In the genomic region with DNA sequence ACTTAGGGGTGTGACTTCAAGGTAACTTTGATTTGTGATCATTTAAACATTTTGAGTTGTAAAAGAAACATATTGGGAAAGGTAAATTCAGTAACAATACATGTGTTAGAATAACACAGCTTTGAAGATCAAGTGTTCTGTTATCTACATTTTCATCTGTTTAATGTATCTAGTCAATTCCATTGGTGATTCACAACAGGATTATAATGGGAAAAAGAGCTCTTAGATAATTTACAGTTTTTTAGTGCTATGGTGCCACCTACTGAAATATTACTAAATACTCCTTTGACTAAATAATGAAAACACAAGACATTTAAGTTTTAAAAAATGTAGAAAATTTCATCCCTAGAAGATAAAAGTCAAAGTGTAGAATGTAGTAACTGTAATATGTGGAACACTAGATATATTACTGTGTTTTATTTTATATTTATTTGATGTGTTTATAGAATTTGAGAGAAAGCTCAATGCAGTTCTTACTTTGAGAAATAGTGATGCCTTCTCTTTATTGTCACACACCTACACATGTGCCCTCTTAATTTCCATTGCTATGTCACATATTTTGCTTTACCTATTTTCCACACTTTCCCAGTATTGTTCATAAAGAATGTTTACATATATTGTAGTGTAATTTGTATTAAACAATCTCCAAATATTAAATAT, we compare ENCODE assay signal across 1 cellular context.
TF ChIP-seq lines count a peak whose summit lies in the region.

No MANE protein-coding gene starts in this region.

TF ChIP-seq in GM12878, 131 proteins besides CTCF, POLR2A, EP300 and RAD21 (continued from another document):
- TF ChIP-seq, protein P1, sequence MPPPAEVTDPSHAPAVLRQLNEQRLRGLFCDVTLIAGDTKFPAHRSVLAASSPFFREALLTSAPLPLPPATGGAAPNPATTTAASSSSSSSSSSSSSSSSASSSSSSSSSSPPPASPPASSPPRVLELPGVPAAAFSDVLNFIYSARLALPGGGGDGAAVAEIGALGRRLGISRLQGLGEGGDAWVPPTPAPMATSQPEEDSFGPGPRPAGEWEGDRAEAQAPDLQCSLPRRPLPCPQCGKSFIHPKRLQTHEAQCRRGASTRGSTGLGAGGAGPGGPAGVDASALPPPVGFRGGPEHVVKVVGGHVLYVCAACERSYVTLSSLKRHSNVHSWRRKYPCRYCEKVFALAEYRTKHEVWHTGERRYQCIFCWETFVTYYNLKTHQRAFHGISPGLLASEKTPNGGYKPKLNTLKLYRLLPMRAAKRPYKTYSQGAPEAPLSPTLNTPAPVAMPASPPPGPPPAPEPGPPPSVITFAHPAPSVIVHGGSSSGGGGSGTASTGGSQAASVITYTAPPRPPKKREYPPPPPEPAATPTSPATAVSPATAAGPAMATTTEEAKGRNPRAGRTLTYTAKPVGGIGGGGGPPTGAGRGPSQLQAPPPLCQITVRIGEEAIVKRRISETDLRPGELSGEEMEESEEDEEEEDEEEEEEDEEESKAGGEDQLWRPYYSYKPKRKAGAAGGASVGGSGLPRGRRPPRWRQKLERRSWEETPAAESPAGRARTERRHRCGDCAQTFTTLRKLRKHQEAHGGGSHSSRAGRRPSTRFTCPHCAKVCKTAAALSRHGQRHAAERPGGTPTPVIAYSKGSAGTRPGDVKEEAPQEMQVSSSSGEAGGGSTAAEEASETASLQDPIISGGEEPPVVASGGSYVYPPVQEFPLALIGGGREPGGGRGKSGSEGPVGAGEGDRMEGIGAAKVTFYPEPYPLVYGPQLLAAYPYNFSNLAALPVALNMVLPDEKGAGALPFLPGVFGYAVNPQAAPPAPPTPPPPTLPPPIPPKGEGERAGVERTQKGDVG (CRISPR knock-in tag; IDR thresholded peaks at IDR 0.05), result no peak
- TF ChIP-seq TCF7 (IDR thresholded peaks at IDR 0.05; ENCODE audit: borderline replicate concordance) (no peak), ZSCAN29 (IDR thresholded peaks at IDR 0.05) (no peak), MEF2B (IDR thresholded peaks at IDR 0.05; ENCODE audit: partially characterized antibody, poor library complexity, severe bottlenecking) (no peak), CHD4 (IDR thresholded peaks at IDR 0.05) (no peak), HDGF (IDR thresholded peaks at IDR 0.05) (no peak), SMC3 (IDR thresholded peaks at IDR 0.05; ENCODE audit: borderline replicate concordance, low read length) (peak; percentile 38; the same call in 1 of the 2 replicates), KDM1A (IDR thresholded peaks at IDR 0.05; ENCODE audit: borderline replicate concordance) (no peak), POU2F2 (IDR thresholded peaks at IDR 0.05; ENCODE audit: borderline replicate concordance, low read depth, low read length) (no peak), ATF7 (IDR thresholded peaks at IDR 0.05; ENCODE audit: low read depth) (no peak), ZNF384 (IDR thresholded peaks at IDR 0.05; ENCODE audit: borderline replicate concordance, low read depth, low read length) (no peak), BACH1 (IDR thresholded peaks at IDR 0.05; ENCODE audit: borderline replicate concordance) (no peak), EED (IDR thresholded peaks at IDR 0.05; ENCODE audit: low read depth) (no peak)
- TF ChIP-seq, protein P2, sequence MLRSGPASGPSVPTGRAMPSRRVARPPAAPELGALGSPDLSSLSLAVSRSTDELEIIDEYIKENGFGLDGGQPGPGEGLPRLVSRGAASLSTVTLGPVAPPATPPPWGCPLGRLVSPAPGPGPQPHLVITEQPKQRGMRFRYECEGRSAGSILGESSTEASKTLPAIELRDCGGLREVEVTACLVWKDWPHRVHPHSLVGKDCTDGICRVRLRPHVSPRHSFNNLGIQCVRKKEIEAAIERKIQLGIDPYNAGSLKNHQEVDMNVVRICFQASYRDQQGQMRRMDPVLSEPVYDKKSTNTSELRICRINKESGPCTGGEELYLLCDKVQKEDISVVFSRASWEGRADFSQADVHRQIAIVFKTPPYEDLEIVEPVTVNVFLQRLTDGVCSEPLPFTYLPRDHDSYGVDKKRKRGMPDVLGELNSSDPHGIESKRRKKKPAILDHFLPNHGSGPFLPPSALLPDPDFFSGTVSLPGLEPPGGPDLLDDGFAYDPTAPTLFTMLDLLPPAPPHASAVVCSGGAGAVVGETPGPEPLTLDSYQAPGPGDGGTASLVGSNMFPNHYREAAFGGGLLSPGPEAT (IDR thresholded peaks at IDR 0.05; ENCODE audit: low read depth), result 0 out of 2 replicates have a peak, but pooled peaks have one; percentile 25
- TF ChIP-seq, protein P3, sequence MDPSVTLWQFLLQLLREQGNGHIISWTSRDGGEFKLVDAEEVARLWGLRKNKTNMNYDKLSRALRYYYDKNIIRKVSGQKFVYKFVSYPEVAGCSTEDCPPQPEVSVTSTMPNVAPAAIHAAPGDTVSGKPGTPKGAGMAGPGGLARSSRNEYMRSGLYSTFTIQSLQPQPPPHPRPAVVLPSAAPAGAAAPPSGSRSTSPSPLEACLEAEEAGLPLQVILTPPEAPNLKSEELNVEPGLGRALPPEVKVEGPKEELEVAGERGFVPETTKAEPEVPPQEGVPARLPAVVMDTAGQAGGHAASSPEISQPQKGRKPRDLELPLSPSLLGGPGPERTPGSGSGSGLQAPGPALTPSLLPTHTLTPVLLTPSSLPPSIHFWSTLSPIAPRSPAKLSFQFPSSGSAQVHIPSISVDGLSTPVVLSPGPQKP (IDR thresholded peaks at IDR 0.05; ENCODE audit: low read depth, low read length), result no peak
- TF ChIP-seq, protein P4, sequence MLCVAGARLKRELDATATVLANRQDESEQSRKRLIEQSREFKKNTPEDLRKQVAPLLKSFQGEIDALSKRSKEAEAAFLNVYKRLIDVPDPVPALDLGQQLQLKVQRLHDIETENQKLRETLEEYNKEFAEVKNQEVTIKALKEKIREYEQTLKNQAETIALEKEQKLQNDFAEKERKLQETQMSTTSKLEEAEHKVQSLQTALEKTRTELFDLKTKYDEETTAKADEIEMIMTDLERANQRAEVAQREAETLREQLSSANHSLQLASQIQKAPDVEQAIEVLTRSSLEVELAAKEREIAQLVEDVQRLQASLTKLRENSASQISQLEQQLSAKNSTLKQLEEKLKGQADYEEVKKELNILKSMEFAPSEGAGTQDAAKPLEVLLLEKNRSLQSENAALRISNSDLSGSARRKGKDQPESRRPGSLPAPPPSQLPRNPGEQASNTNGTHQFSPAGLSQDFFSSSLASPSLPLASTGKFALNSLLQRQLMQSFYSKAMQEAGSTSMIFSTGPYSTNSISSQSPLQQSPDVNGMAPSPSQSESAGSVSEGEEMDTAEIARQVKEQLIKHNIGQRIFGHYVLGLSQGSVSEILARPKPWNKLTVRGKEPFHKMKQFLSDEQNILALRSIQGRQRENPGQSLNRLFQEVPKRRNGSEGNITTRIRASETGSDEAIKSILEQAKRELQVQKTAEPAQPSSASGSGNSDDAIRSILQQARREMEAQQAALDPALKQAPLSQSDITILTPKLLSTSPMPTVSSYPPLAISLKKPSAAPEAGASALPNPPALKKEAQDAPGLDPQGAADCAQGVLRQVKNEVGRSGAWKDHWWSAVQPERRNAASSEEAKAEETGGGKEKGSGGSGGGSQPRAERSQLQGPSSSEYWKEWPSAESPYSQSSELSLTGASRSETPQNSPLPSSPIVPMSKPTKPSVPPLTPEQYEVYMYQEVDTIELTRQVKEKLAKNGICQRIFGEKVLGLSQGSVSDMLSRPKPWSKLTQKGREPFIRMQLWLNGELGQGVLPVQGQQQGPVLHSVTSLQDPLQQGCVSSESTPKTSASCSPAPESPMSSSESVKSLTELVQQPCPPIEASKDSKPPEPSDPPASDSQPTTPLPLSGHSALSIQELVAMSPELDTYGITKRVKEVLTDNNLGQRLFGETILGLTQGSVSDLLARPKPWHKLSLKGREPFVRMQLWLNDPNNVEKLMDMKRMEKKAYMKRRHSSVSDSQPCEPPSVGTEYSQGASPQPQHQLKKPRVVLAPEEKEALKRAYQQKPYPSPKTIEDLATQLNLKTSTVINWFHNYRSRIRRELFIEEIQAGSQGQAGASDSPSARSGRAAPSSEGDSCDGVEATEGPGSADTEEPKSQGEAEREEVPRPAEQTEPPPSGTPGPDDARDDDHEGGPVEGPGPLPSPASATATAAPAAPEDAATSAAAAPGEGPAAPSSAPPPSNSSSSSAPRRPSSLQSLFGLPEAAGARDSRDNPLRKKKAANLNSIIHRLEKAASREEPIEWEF (IDR thresholded peaks at IDR 0.05; ENCODE audit: insufficient replicate concordance, low read depth, low read length), result peak; percentile 15
TF ChIP-seq in GM12878: peak in this region for 4.
